In the genomic region with DNA sequence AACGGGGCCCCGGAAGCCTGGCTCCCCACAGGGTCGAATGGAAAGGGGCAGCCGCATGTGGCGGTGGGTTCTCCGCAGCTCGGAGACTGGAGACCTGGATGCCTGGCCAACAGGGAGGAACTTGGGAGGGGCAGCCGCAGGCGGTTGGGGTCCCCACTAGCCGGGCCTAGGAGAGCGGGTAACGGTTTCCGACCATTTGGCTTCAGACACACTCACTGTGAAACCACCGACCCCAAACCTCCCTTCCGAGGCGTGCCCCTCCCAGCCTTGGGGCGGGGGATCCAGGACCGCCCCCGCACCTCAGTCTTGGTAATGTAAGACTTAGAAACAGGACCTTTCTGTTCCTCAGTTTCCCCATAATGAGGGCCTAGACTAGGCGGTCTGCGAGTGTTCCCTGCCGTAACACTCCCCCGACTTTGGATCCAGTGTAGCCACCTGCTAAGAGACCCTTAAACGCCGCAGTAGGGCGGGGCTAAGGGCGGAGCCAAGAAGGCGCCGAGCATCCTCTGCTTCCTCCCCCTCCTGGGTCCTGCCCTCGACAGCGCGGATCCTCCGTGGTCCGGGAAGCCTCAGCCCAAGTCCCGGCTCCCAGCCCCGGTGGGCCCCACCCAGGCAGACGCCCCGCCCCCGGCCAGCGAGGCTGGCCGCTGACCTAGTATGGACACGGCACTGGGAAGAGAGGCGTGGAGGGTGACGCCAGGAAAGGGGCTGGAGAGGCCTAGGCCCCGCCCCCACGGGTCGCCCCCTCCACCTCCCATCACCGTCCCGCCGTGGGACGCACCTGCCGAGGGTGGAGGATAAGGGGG, we compare ENCODE assay signal across 9 cellular contexts. TPM values are rescaled to one million over a fixed set of nuclear protein-coding genes. Genes with fewer than 3 reads are reported as not detected.
DNase-seq lines count a peak whose midpoint lies in the region; ATAC-seq, FAIRE-seq and TF ChIP-seq lines count a peak whose summit lies in the region.
"Had no signal": no experiment of that assay in that cellular context is flagged by ENCODE, and none has a peak within 500 bp of the region (broad histone marks: within the 10 kb centered on the region; RNA-seq: fewer than 3 reads in every experiment).

No MANE protein-coding gene starts in this region.

- H3K4me1 ChIP-seq in MM.1S (ENCODE audit: low read length) (peaks cover 16% of the 10 kb centered on the region), endothelial cell of umbilical vein (ENCODE audit: control insufficient read depth, extremely low read depth, insufficient read depth, low read length) (peaks cover 13% of the 10 kb centered on the region), muscle layer of duodenum (ENCODE audit: control insufficient read depth in 1 of 2, insufficient read depth in 2 of 2, low read length in 2 of 2) (peaks cover 5 to 27% of the 10 kb centered on the region in 2 donors)

- H3K4me2 ChIP-seq in MM.1S (ENCODE audit: low read depth, low read length) (peak overlapping the region; percentile 70), endothelial cell of umbilical vein (ENCODE audit: insufficient read depth, low read length) (peak overlapping the region; percentile 84)
- H3K4me2 ChIP-seq: PC-9 had no signal

- H3K9me3 ChIP-seq in MM.1S (replicated peaks; ENCODE audit: insufficient read depth, low read length): no peaks in the 10 kb centered on the region
- H3K9me3 ChIP-seq in endothelial cell of umbilical vein (replicated peaks; ENCODE audit: control insufficient read depth, insufficient read depth, low read length): no peaks in the 10 kb centered on the region
- H3K9me3 ChIP-seq in muscle layer of duodenum (ENCODE audit: control insufficient read depth in 1 of 2, low read length in 2 of 2): no peaks in the 10 kb centered on the region

- H3F3A ChIP-seq in MM.1S (ENCODE audit: insufficient read depth, low read length): peaks cover 4% of the 10 kb centered on the region; the same call in 1 of the 2 replicates

- H3K36me3 ChIP-seq in MM.1S (replicated peaks; ENCODE audit: insufficient read depth, low read length) (no peaks in the 10 kb centered on the region), endothelial cell of umbilical vein (ENCODE audit: control insufficient read depth in 2 of 2, extremely low read depth in 1 of 2, insufficient read depth in 2 of 2, low read length in 2 of 2) (no peaks in the 10 kb centered on the region), muscle layer of duodenum (ENCODE audit: control insufficient read depth in 1 of 2, insufficient read depth in 2 of 2, low read length in 2 of 2) (peaks cover 0 to 6% of the 10 kb centered on the region in 2 donors)

- no peak for ATAC-seq in GM18519 (IDR thresholded peaks at IDR 0.05; ENCODE audit: low FRiP score, unreplicated experiment)

- CTCF ChIA-PET in endothelial cell of umbilical vein (lab: Charles Lee): interaction anchor here (1.3 kb wide), 1 partner anchor 23 kb away, joined by 3 read pairs; a partner anchor contains a TSS

- peak overlapping the region; percentile 82 for H3K4me3 Mint-ChIP-seq in stimulated activated naive CD8-positive, alpha-beta T cell treated with anti-CD3 and anti-CD28 coated beads, Interleukin-15, Interleukin-2, amounts not matched to agents 100 ng/mL and 50 ng/mL, for 24 hours

- no peaks in the 10 kb centered on the region for H3K9me2 ChIP-seq in MM.1S (replicated peaks; ENCODE audit: insufficient read depth, low read length)

- intact Hi-C loops in endothelial cell of umbilical vein (cut with micrococcal nuclease): no loop called here

- DNase-seq in EH (ENCODE audit: low read depth) (peak; percentile 66), MM.1S (no peak), endothelial cell of umbilical vein (ENCODE audit: low read depth, low spot score) (peak; percentile 64), D721Med (ENCODE audit: insufficient read length, low spot score) (no peak)
- DNase-seq in activated CD8-positive, alpha-beta memory T cell treated with anti-CD3 and anti-CD28 coated beads for 4 hours (ENCODE audit: low read depth in 2 of 2): peak; percentile 54 to 62

- peak overlapping the region; percentile 42 for H3K4me3 ChIP-seq in MM.1S (ENCODE audit: low read length)
- H3K4me3 ChIP-seq in endothelial cell of umbilical vein (replicated peaks in 1 of 3; ENCODE audit: insufficient read depth in 1 of 3, low read depth in 1 of 3, low read length in 3 of 3): peak overlapping the region; percentile 15 to 49 (median 32)
- peak overlapping the region; percentile 57 to 71 for H3K4me3 ChIP-seq in muscle layer of duodenum (ENCODE audit: low read depth in 1 of 2, low read length in 2 of 2)
- H3K4me3 ChIP-seq: PC-9 had no signal

- POLR2A ChIA-PET in endothelial cell of umbilical vein (lab: Charles Lee): no interaction called here

- no peak for TF ChIP-seq CTCF in MM.1S (IDR thresholded peaks at IDR 0.05; ENCODE audit: low read length)
- TF ChIP-seq CTCF in endothelial cell of umbilical vein (IDR thresholded peaks at IDR 0.05; ENCODE audit: extremely low read depth in 1 of 2, insufficient read depth in 1 of 2, low read depth in 1 of 2, low read length in 2 of 2): no peak
- no peak for TF ChIP-seq CTCF in D721Med (IDR thresholded peaks at IDR 0.05; ENCODE audit: insufficient read depth, missing control alignments)

- H3K27ac ChIP-seq in MM.1S (ENCODE audit: low read length) (no peak overlapping the region), endothelial cell of umbilical vein (ENCODE audit: insufficient read depth, low read depth, low read length) (no peak overlapping the region), muscle layer of duodenum (ENCODE audit: low read length) (peak overlapping the region; percentile 80)
- H3K27ac ChIP-seq: PC-9 had no signal

- peaks cover 71% of the 10 kb centered on the region for H3K27me3 ChIP-seq in MM.1S (replicated peaks; ENCODE audit: insufficient read depth, low read length)
- peaks cover 27 to 32% of the 10 kb centered on the region in 2 experiments for H3K27me3 ChIP-seq in endothelial cell of umbilical vein (ENCODE audit: control insufficient read depth in 2 of 2, insufficient read depth in 2 of 2, low read length in 2 of 2)
- peaks cover 10% of the 10 kb centered on the region for H3K27me3 ChIP-seq in muscle layer of duodenum (ENCODE audit: low read depth, low read length)

- H3K9ac ChIP-seq in MM.1S (ENCODE audit: low read length) (no peak overlapping the region), endothelial cell of umbilical vein (replicated peaks; ENCODE audit: extremely low read depth, insufficient read depth, low read length) (no peak overlapping the region)

- H3K27me3 Mint-ChIP-seq in stimulated activated naive CD8-positive, alpha-beta T cell treated with anti-CD3 and anti-CD28 coated beads, Interleukin-15, Interleukin-2, amounts not matched to agents 100 ng/mL and 50 ng/mL, for 24 hours: peaks cover 7% of the 10 kb centered on the region

- H3K9me3 Mint-ChIP-seq in stimulated activated naive CD8-positive, alpha-beta T cell treated with anti-CD3 and anti-CD28 coated beads, Interleukin-15, Interleukin-2, amounts not matched to agents 100 ng/mL and 50 ng/mL, for 24 hours: no peaks in the 10 kb centered on the region

- 0 out of 2 replicates have a peak overlapping the region, but pooled peaks have one; percentile 39 for H2AFZ ChIP-seq in MM.1S (ENCODE audit: low read length)
- H2AFZ ChIP-seq in endothelial cell of umbilical vein (ENCODE audit: low read depth, low read length): peak overlapping the region; percentile 85
- H2AFZ ChIP-seq: PC-9 had no signal

- peaks cover 34% of the 10 kb centered on the region for H3K4me1 Mint-ChIP-seq in stimulated activated naive CD8-positive, alpha-beta T cell treated with anti-CD3 and anti-CD28 coated beads, Interleukin-15, Interleukin-2, amounts not matched to agents 100 ng/mL and 50 ng/mL, for 24 hours (ENCODE audit: low read depth)

- FAIRE-seq in endothelial cell of umbilical vein (lab: Jason Lieb, UNC) (peak; percentile 65), D721Med (lab: Jason Lieb, UNC) (no peak)

- H3K36me3 Mint-ChIP-seq in stimulated activated naive CD8-positive, alpha-beta T cell treated with anti-CD3 and anti-CD28 coated beads, Interleukin-15, Interleukin-2, amounts not matched to agents 100 ng/mL and 50 ng/mL, for 24 hours (ENCODE audit: low read depth): peaks cover 4% of the 10 kb centered on the region

- H3K79me2 ChIP-seq in MM.1S (ENCODE audit: low read length) (no peaks in the 10 kb centered on the region), endothelial cell of umbilical vein (ENCODE audit: control insufficient read depth, insufficient read depth, low read length) (no peaks in the 10 kb centered on the region)

- TSS peak; percentile 50 for BruUV-seq in endothelial cell of umbilical vein (replicated peaks; lab: Mats Ljungman, UMichigan)

- no peaks in the 10 kb centered on the region for H3K9me1 ChIP-seq in endothelial cell of umbilical vein (replicated peaks; ENCODE audit: control insufficient read depth, extremely low read depth, insufficient read depth, low read length)

- H4K20me1 ChIP-seq in MM.1S (ENCODE audit: insufficient read depth, low read length) (0 out of 2 replicates have a peak, but pooled peaks cover 5% of the 10 kb centered on the region), endothelial cell of umbilical vein (replicated peaks; ENCODE audit: control insufficient read depth, extremely low read depth, insufficient read depth, low read length) (no peaks in the 10 kb centered on the region)

- peak overlapping the region; percentile 71 for H3K27ac Mint-ChIP-seq in stimulated activated naive CD8-positive, alpha-beta T cell treated with anti-CD3 and anti-CD28 coated beads, Interleukin-15, Interleukin-2, amounts not matched to agents 100 ng/mL and 50 ng/mL, for 24 hours

- dilution Hi-C loops in endothelial cell of umbilical vein (cut with MboI; ENCODE audit: extremely low pct_ligation_motif_present, low sequenced_read_pairs): no loop called here

- TF ChIP-seq POLR2A in endothelial cell of umbilical vein (IDR thresholded peaks at IDR 0.05; ENCODE audit: low read depth, low read length): no peak

RNA-seq across cellular contexts. Expression of a gene that starts 1.8 kb away (rescaled TPM):
- total RNA-seq in endothelial cell of umbilical vein: 1.1 and 2.3 TPM in 2 replicates
- 1.2 and 2.1 TPM in 2 replicates for polyA plus RNA-seq in endothelial cell of umbilical vein
- polyA plus RNA-seq in endothelial cell of umbilical vein (2011; cell fraction: cytosol; rRNA removed): 0.79 and 0.80 TPM in 2 replicates
- 4.5 and 7.5 TPM in 2 replicates for polyA plus RNA-seq in endothelial cell of umbilical vein (2011; cell fraction: nucleus; rRNA removed)
- polyA plus RNA-seq in endothelial cell of umbilical vein (2012): 0.44 and 2.1 TPM in 2 replicates
- 2.1 and 2.8 TPM in 2 replicates for polyA minus RNA-seq in endothelial cell of umbilical vein
- not detected for polyA minus RNA-seq in endothelial cell of umbilical vein (2011; cell fraction: cytosol; rRNA and poly(A)+ RNA removed)
- polyA minus RNA-seq in endothelial cell of umbilical vein (2011; cell fraction: nucleus; rRNA and poly(A)+ RNA removed): 1.2 and 1.3 TPM in 2 replicates

RNA-seq across cellular contexts. Expression of a gene that starts 14.0 kb away (rescaled TPM):
- 0.39 and 0.62 TPM in 2 replicates for total RNA-seq in endothelial cell of umbilical vein
- polyA plus RNA-seq in endothelial cell of umbilical vein: 0.10 and 0.11 TPM in 2 replicates
- polyA plus RNA-seq in endothelial cell of umbilical vein (2011; cell fraction: cytosol; rRNA removed): 0.06 and 0.07 TPM in 2 replicates
- 0.83 and 0.91 TPM in 2 replicates for polyA plus RNA-seq in endothelial cell of umbilical vein (2011; cell fraction: nucleus; rRNA removed)
- polyA plus RNA-seq in endothelial cell of umbilical vein (2012): 0.16 and 0.37 TPM in 2 replicates
- polyA minus RNA-seq in endothelial cell of umbilical vein: 0.41 and 0.47 TPM in 2 replicates
- not detected for polyA minus RNA-seq in endothelial cell of umbilical vein (2011; cell fraction: cytosol; rRNA and poly(A)+ RNA removed)
- polyA minus RNA-seq in endothelial cell of umbilical vein (2011; cell fraction: nucleus; rRNA and poly(A)+ RNA removed): 0.72 and 1.4 TPM in 2 replicates

RNA-seq across cellular contexts. Expression of a gene that starts 22.7 kb away (rescaled TPM):
- not detected in 2 replicates for total RNA-seq in endothelial cell of umbilical vein
- not detected in 2 replicates for polyA plus RNA-seq in endothelial cell of umbilical vein
- polyA plus RNA-seq in endothelial cell of umbilical vein (2011; cell fraction: cytosol; rRNA removed): not detected in 2 replicates
- polyA plus RNA-seq in endothelial cell of umbilical vein (2011; cell fraction: nucleus; rRNA removed): not detected in 2 replicates
- not detected in 2 replicates for polyA plus RNA-seq in endothelial cell of umbilical vein (2012)
- polyA minus RNA-seq in endothelial cell of umbilical vein: not detected in 2 replicates
- polyA minus RNA-seq in endothelial cell of umbilical vein (2011; cell fraction: cytosol; rRNA and poly(A)+ RNA removed): not detected
- not detected in 2 replicates for polyA minus RNA-seq in endothelial cell of umbilical vein (2011; cell fraction: nucleus; rRNA and poly(A)+ RNA removed)
- total RNA-seq: PC-9 had no signal

RNA-seq across cellular contexts. Expression of a gene that starts 32.6 kb away (rescaled TPM):
- 322 and 342 TPM in 2 replicates for total RNA-seq in endothelial cell of umbilical vein
- polyA plus RNA-seq in endothelial cell of umbilical vein: 94.0 and 95.0 TPM in 2 replicates
- polyA plus RNA-seq in endothelial cell of umbilical vein (2011; cell fraction: cytosol; rRNA removed): 72.5 and 73.7 TPM in 2 replicates
- polyA plus RNA-seq in endothelial cell of umbilical vein (2011; cell fraction: nucleus; rRNA removed): 271 and 349 TPM in 2 replicates
- polyA plus RNA-seq in endothelial cell of umbilical vein (2012): 156 and 202 TPM in 2 replicates
- 107 and 134 TPM in 2 replicates for polyA minus RNA-seq in endothelial cell of umbilical vein
- 55.6 TPM for polyA minus RNA-seq in endothelial cell of umbilical vein (2011; cell fraction: cytosol; rRNA and poly(A)+ RNA removed)
- 177 and 197 TPM in 2 replicates for polyA minus RNA-seq in endothelial cell of umbilical vein (2011; cell fraction: nucleus; rRNA and poly(A)+ RNA removed)

RNA-seq across cellular contexts. Expression of a gene that starts 57.3 kb away (rescaled TPM):
- 43.3 and 48.5 TPM in 2 replicates for total RNA-seq in endothelial cell of umbilical vein
- polyA plus RNA-seq in endothelial cell of umbilical vein: 44.0 and 51.6 TPM in 2 replicates
- polyA plus RNA-seq in endothelial cell of umbilical vein (2011; cell fraction: cytosol; rRNA removed): 45.1 and 45.7 TPM in 2 replicates
- 109 and 123 TPM in 2 replicates for polyA plus RNA-seq in endothelial cell of umbilical vein (2011; cell fraction: nucleus; rRNA removed)
- 38.6 and 49.2 TPM in 2 replicates for polyA plus RNA-seq in endothelial cell of umbilical vein (2012)
- 46.8 and 52.0 TPM in 2 replicates for polyA minus RNA-seq in endothelial cell of umbilical vein
- polyA minus RNA-seq in endothelial cell of umbilical vein (2011; cell fraction: cytosol; rRNA and poly(A)+ RNA removed): 18.9 TPM
- polyA minus RNA-seq in endothelial cell of umbilical vein (2011; cell fraction: nucleus; rRNA and poly(A)+ RNA removed): 23.0 and 36.3 TPM in 2 replicates

Comparison
In these comparisons a context has a peak if more than half of its experiments do, and no peak if none do; other contexts are left out.
1. DNase-seq: peak in EH (single experiment), activated CD8-positive, alpha-beta memory T cell treated with anti-CD3 and anti-CD28 coated beads for 4 hours (2 of 2) and endothelial cell of umbilical vein (single experiment); none in MM.1S (single experiment) and D721Med (single experiment).
2. Peak in every context shown above with its lines, with median percentiles within 50 percentile points of each other: H3K4me3 ChIP-seq.